Comparison of ENCODE assay signal across 28 cellular contexts in the genomic region with DNA sequence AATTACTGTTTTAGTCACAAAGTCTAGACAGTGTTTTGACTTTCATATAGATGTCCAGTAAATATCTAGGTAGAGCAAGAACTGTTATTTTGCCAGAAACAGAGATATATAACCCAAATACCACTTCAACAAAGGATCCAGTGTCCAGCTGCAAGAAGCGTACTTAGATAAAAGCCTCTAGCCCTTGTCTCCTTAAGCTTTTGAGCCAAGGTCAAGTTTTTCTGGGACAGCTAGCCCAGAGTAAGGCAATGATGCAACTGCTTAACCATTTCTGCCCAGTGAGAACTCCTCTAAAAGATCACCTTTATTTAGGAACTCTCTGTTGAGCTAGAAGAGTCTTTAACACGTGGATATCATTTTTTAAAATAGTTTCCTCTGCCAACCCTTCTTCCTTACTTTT.
DNase-seq lines count a peak whose midpoint lies in the region; ATAC-seq, FAIRE-seq and TF ChIP-seq lines count a peak whose summit lies in the region.
"Had no signal": no experiment of that assay in that cellular context is flagged by ENCODE, and none has a peak within 500 bp of the region (broad histone marks: within the 10 kb centered on the region; RNA-seq: fewer than 3 reads in every experiment).

No MANE protein-coding gene starts in this region.

- POLR2A ChIA-PET in GM12878 (lab: Charles Lee), result no interaction called here

- H3K9ac ChIP-seq in GM12878 (ENCODE audit: control insufficient read depth, insufficient read depth, low read length) (no peak overlapping the region), H9 (ENCODE audit: extremely low read depth, insufficient read length, low read length) (no peak overlapping the region)
- H3K9ac ChIP-seq: BLaER1 had no signal

- no peaks in the 10 kb centered on the region for H3K4me1 ChIP-seq in right atrium auricular region
- no peaks in the 10 kb centered on the region for H3K4me1 ChIP-seq in SJCRH30
- H3K4me1 ChIP-seq in GM12878 (ENCODE audit: control insufficient read depth, insufficient read depth, low read length), result no peaks in the 10 kb centered on the region
- H3K4me1 ChIP-seq in GM23338 (ENCODE audit: insufficient read depth), result no peaks in the 10 kb centered on the region
- H3K4me1 ChIP-seq in H9 (ENCODE audit: insufficient read depth, low read length), result no peaks in the 10 kb centered on the region
- H3K4me1 ChIP-seq: BE2C, BLaER1 had no signal

- H3K27ac ChIP-seq in right atrium auricular region (no peak overlapping the region), SJCRH30 (no peak overlapping the region), GM12878 (ENCODE audit: control insufficient read depth, insufficient read depth) (no peak overlapping the region), GM23338 (ENCODE audit: low read depth) (no peak overlapping the region), H9 (ENCODE audit: insufficient read length, low read depth, low read length) (no peak overlapping the region)
- H3K27ac ChIP-seq: BLaER1 had no signal

- H3K23ac ChIP-seq in H9 (ENCODE audit: insufficient read length, low read depth, low read length), result no peak overlapping the region

- H2AK5ac ChIP-seq in H9 (ENCODE audit: insufficient read length, low read length), result no peak overlapping the region

- in situ Hi-C loops in GM12878 (cut with MboI) (no loop called here), GM13977 (cut with MboI; ENCODE audit: low pct_unique_long_range_greater_than_20kb, low sequenced_read_pairs, unreplicated experiment) (no loop called here)

- intact Hi-C loops in Right ventricle myocardium superior (cut with DNase I), result no loop called here
- intact Hi-C loops in GM12878 (cut with micrococcal nuclease; ENCODE audit: unreplicated experiment), result no loop called here

- no peak overlapping the region for H4K91ac ChIP-seq in H9 (ENCODE audit: insufficient read length, low read depth, low read length)

- no peaks in the 10 kb centered on the region for H3F3A ChIP-seq in GM23338 (replicated peaks; ENCODE audit: low read depth)

- no peak overlapping the region for H2BK12ac ChIP-seq in H9 (ENCODE audit: insufficient read length, low read depth, low read length)

- H3K9me3 Mint-ChIP-seq in GM23338 (no peaks in the 10 kb centered on the region), H9 (no peaks in the 10 kb centered on the region)

- H3K79me2 ChIP-seq in GM12878 (ENCODE audit: control insufficient read depth, insufficient read depth, low read length) (no peaks in the 10 kb centered on the region), GM23338 (replicated peaks; ENCODE audit: insufficient read depth) (no peaks in the 10 kb centered on the region), H9 (ENCODE audit: insufficient read depth, low read length) (no peaks in the 10 kb centered on the region)

- H3K79me1 ChIP-seq in H9 (ENCODE audit: insufficient read depth, low read depth, low read length, poor library complexity, severe bottlenecking), result no peaks in the 10 kb centered on the region

- H4K8ac ChIP-seq in H9 (replicated peaks; ENCODE audit: insufficient read length, low read depth, low read length), result no peak overlapping the region

- RAD21 ChIA-PET in GM12878 (lab: Charles Lee; ENCODE audit: unreplicated experiment), result no interaction called here

- H3K56ac ChIP-seq in H9 (ENCODE audit: insufficient read length, low read depth, low read length), result no peak overlapping the region

- CTCF ChIA-PET in GM12878 (lab: Yijun Ruan, JAX), result no interaction called here

- TF ChIP-seq CTCF in right atrium auricular region (IDR thresholded peaks at IDR 0.05) (no peak), GM12878 (IDR thresholded peaks at IDR 0.05 in 2 of 3, conservative IDR thresholded peaks at IDR 0.05 in 1 of 3; ENCODE audit: control insufficient read depth in 2 of 3, extremely low read depth in 1 of 3, insufficient read depth in 1 of 3, low read depth in 3 of 3, low read length in 3 of 3) (no peak), GM23338 (conservative IDR thresholded peaks at IDR 0.05; ENCODE audit: low read depth in 2 of 2) (no peak), H9 (conservative IDR thresholded peaks at IDR 0.05) (no peak), GM13977 (IDR thresholded peaks at IDR 0.05; ENCODE audit: extremely low read depth, insufficient read depth, missing control alignments) (no peak)

- SMC1A ChIA-PET in GM12878 (lab: Charles Lee; ENCODE audit: uncharacterized antibody, unreplicated experiment), result no interaction called here

- H2AFZ ChIP-seq in GM12878 (ENCODE audit: control insufficient read depth, low read depth, low read length) (no peak overlapping the region), GM23338 (no peak overlapping the region), H9 (ENCODE audit: low read length) (no peak overlapping the region)

- no peaks in the 10 kb centered on the region for H3K36me3 Mint-ChIP-seq in GM23338 (ENCODE audit: low read depth)
- no peaks in the 10 kb centered on the region for H3K36me3 Mint-ChIP-seq in H9 (ENCODE audit: insufficient read depth in 1 of 3, low read depth in 3 of 3)
- H3K36me3 Mint-ChIP-seq: CD14-positive monocyte; CD4-positive, alpha-beta memory T cell; CD4-positive, CD25-positive, alpha-beta regulatory T cell; CD8-positive, alpha-beta memory T cell had no signal

- H3K9me2 ChIP-seq in GM23338 (ENCODE audit: insufficient read depth), result no peaks in the 10 kb centered on the region

- no peak overlapping the region for H4K5ac ChIP-seq in H9 (ENCODE audit: insufficient read length, low read depth, low read length)

- BruUV-seq in GM12878 (replicated peaks; lab: Mats Ljungman, UMichigan), result no TSS peak

- WGBS in GM12878 (ENCODE audit: insufficient coverage, insufficient replicate concordance, low lambda C conversion rate, missing lambda C conversion rate), result 0% methylated on average over 2 of the region's 2 CpGs
- WGBS in H9 (ENCODE audit: extremely low coverage, insufficient read length, low lambda C conversion rate), result no CpG with 5 or more reads among the region's 2 CpGs

- no peak for TF ChIP-seq POLR2A in GM12878 (IDR thresholded peaks at IDR 0.05; ENCODE audit: low read depth, low read length)

- TF ChIP-seq RAD21 in GM12878 (IDR thresholded peaks at IDR 0.05; ENCODE audit: insufficient read depth, low read depth, low read length), result no peak

- H4K20me1 ChIP-seq in GM12878 (ENCODE audit: control insufficient read depth, insufficient read depth), result no peaks in the 10 kb centered on the region
- no peaks in the 10 kb centered on the region for H4K20me1 ChIP-seq in GM23338 (replicated peaks; ENCODE audit: insufficient read depth)
- H4K20me1 ChIP-seq in H9 (ENCODE audit: control insufficient read depth, insufficient read depth, insufficient read length), result no peaks in the 10 kb centered on the region
- H4K20me1 ChIP-seq: BLaER1 had no signal

- H3K18ac ChIP-seq in H9 (ENCODE audit: insufficient read length, low read depth, low read length), result no peak overlapping the region

- H2BK20ac ChIP-seq in H9 (ENCODE audit: low read depth, low read length, poor library complexity, severe bottlenecking), result no peak overlapping the region

- H2BK120ac ChIP-seq in H9 (ENCODE audit: low read depth, low read length, poor library complexity, severe bottlenecking), result no peak overlapping the region

- no peak overlapping the region for H3K4me2 ChIP-seq in GM12878 (ENCODE audit: control insufficient read depth, insufficient read depth)
- no peak overlapping the region for H3K4me2 ChIP-seq in GM23338
- H3K4me2 ChIP-seq in H9 (ENCODE audit: insufficient read depth, insufficient read length, low read length), result no peak overlapping the region
- H3K4me2 ChIP-seq: BLaER1 had no signal

- H3K4me3 Mint-ChIP-seq in GM23338, result no peak overlapping the region
- no peak overlapping the region for H3K4me3 Mint-ChIP-seq in H9
- H3K4me3 Mint-ChIP-seq: CD14-positive monocyte; CD4-positive, alpha-beta memory T cell; CD4-positive, CD25-positive, alpha-beta regulatory T cell; CD8-positive, alpha-beta memory T cell had no signal

- no peak overlapping the region for H2BK5ac ChIP-seq in H9 (ENCODE audit: insufficient read length, low read length)

- no peak overlapping the region for H2BK15ac ChIP-seq in H9 (ENCODE audit: low read depth, low read length)

- H3K4ac ChIP-seq in H9 (ENCODE audit: low read depth, low read length), result no peak overlapping the region

- H3K27me3 ChIP-seq in right atrium auricular region, result no peaks in the 10 kb centered on the region
- no peaks in the 10 kb centered on the region for H3K27me3 ChIP-seq in SJCRH30
- H3K27me3 ChIP-seq in GM12878 (replicated peaks in 1 of 2; ENCODE audit: control insufficient read depth in 2 of 2, insufficient read depth in 2 of 2, low read length in 1 of 2), result no peaks in the 10 kb centered on the region
- H3K27me3 ChIP-seq in GM23338 (ENCODE audit: insufficient read depth), result no peaks in the 10 kb centered on the region
- H3K27me3 ChIP-seq in H9 (ENCODE audit: insufficient read depth, low read length), result no peaks in the 10 kb centered on the region
- H3K27me3 ChIP-seq: BE2C, BLaER1 had no signal

- DNase-seq in Right ventricle myocardium superior (no peak), right atrium auricular region (ENCODE audit: low spot score) (no peak), OCI-M1 (lab: John Stamatoyannopoulos, UW) (peak; percentile 4), SJCRH30 (peak; percentile 2 to 27), GM12878 (ENCODE audit: low read depth, low spot score) (no peak), GM23338 (ENCODE audit: low spot score) (no peak), H9 (no peak), GM13977 (ENCODE audit: low spot score) (no peak)
- DNase-seq: 8988T; ACHN; BE2C; C1 segment of cervical spinal cord; CD4-positive, alpha-beta memory T cell; CD4-positive, CD25-positive, alpha-beta regulatory T cell; CD8-positive, alpha-beta memory T cell; COR-L47; DMS 273 treated with DMSO at 0.1 percent for 48 hours; DMS153; DMS53; DMS79; DND-41; EL; GDM1 had no signal

- ATAC-seq in Right ventricle myocardium superior (ENCODE audit: poor library complexity) (peak; percentile 60), GM12878 (no peak), GM23338 (no peak)

- no peak overlapping the region for H3K27ac Mint-ChIP-seq in GM23338
- H3K27ac Mint-ChIP-seq in H9, result no peak overlapping the region
- H3K27ac Mint-ChIP-seq: CD14-positive monocyte; CD4-positive, alpha-beta memory T cell; CD4-positive, CD25-positive, alpha-beta regulatory T cell; CD8-positive, alpha-beta memory T cell had no signal

- TF ChIP-seq EP300 in GM12878 (IDR thresholded peaks at IDR 0.05; ENCODE audit: borderline replicate concordance in 1 of 2, control insufficient read depth in 1 of 2, low read depth in 2 of 2, low read length in 2 of 2), result no peak

- H3K4me1 Mint-ChIP-seq in GM23338 (no peaks in the 10 kb centered on the region), H9 (no peaks in the 10 kb centered on the region)
- H3K4me1 Mint-ChIP-seq: CD14-positive monocyte; CD4-positive, alpha-beta memory T cell; CD4-positive, CD25-positive, alpha-beta regulatory T cell; CD8-positive, alpha-beta memory T cell had no signal

- H3T11ph ChIP-seq in H9 (ENCODE audit: low read length), result no peak overlapping the region

- H3K27me3 Mint-ChIP-seq in GM23338 (ENCODE audit: insufficient read depth, low read depth, poor library complexity) (no peaks in the 10 kb centered on the region), H9 (ENCODE audit: low read depth) (no peaks in the 10 kb centered on the region)
- H3K27me3 Mint-ChIP-seq: CD4-positive, alpha-beta memory T cell; CD4-positive, CD25-positive, alpha-beta regulatory T cell; CD8-positive, alpha-beta memory T cell had no signal

- FAIRE-seq in GM12878 (lab: Jason Lieb, UNC), result peak; percentile 23
- FAIRE-seq: A204.1, GM12891, GM18507 had no signal

- H3K36me3 ChIP-seq in right atrium auricular region (no peaks in the 10 kb centered on the region), SJCRH30 (no peaks in the 10 kb centered on the region), GM12878 (ENCODE audit: control insufficient read depth in 2 of 2, insufficient read depth in 2 of 2, low read length in 1 of 2) (no peaks in the 10 kb centered on the region), GM23338 (ENCODE audit: insufficient read depth) (no peaks in the 10 kb centered on the region)
- H3K36me3 ChIP-seq: BE2C, BLaER1 had no signal

- H3K4me3 ChIP-seq in right atrium auricular region (no peak overlapping the region), SJCRH30 (no peak overlapping the region), GM12878 (no peak overlapping the region), GM23338 (no peak overlapping the region)
- H3K4me3 ChIP-seq: BLaER1 had no signal

- no peaks in the 10 kb centered on the region for H3K23me2 ChIP-seq in H9 (ENCODE audit: insufficient read length, low read depth, low read length, poor library complexity, severe bottlenecking)

- H3K14ac ChIP-seq in H9 (ENCODE audit: insufficient read depth, low read length), result no peak overlapping the region

- H3K9me3 ChIP-seq in right atrium auricular region, result no peaks in the 10 kb centered on the region
- no peaks in the 10 kb centered on the region for H3K9me3 ChIP-seq in SJCRH30 (replicated peaks)
- H3K9me3 ChIP-seq in GM12878 (replicated peaks; ENCODE audit: control insufficient read depth, insufficient read depth, low read length), result no peaks in the 10 kb centered on the region
- no peaks in the 10 kb centered on the region for H3K9me3 ChIP-seq in H9 (ENCODE audit: control insufficient read depth, low read depth, low read length)
- H3K9me3 ChIP-seq: BE2C, BLaER1 had no signal

Comparison
In these comparisons a context has a peak if more than half of its experiments do, and no peak if none do; other contexts are left out.
1. DNase-seq: peak in OCI-M1 (single experiment) and SJCRH30 (2 of 2); none in Right ventricle myocardium superior (single experiment), right atrium auricular region (single experiment), GM12878 (single experiment), GM23338 (single experiment), H9 (single experiment) and GM13977 (single experiment).